In the genomic region with DNA sequence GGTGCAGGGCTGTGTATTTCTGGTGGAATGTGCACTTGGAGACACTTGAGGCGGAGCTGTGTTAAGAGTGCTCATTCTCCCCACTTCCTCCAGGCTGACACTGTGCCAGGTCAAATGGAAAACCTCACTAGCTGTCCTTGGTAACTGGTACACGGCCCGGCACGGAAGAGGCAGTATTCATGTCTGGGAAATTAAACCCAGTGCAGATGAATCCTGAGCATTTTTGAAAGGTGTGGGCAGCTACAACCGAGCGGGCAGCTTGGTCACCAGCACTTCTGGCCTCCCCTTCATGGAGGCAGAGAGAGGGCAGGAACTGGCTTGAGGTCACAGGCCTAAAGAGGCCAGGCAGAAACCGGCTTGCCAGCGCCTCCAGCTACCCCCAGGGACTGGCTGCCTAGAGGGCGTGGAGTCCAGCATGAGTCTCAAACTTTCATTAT, we compare ENCODE assay signal across 9 cellular contexts. TPM values are rescaled to one million over a fixed set of nuclear protein-coding genes. Genes with fewer than 3 reads are reported as not detected.
A peak's percentile ranks its signal among the peaks of the same experiment; 100 is the strongest.
DNase-seq lines count a peak whose midpoint lies in the region; ATAC-seq and TF ChIP-seq lines count a peak whose summit lies in the region.
"Had no signal": no experiment of that assay in that cellular context is flagged by ENCODE, and none has a peak within 500 bp of the region (broad histone marks: within the 10 kb centered on the region; RNA-seq: fewer than 3 reads in every experiment).

No MANE protein-coding gene starts in this region.

- DNase-seq in CD8-positive, alpha-beta memory T cell, result no peak
- DNase-seq in Karpas-422 (no peak), nephron progenitor cell (no peak), NCI-H526 (lab: John Stamatoyannopoulos, UW) (no peak), GM20000 (ENCODE audit: low spot score) (no peak), NCI-H1105 (lab: John Stamatoyannopoulos, UW) (no peak)
- no peak for DNase-seq in central memory CD8-positive, alpha-beta T cell (ENCODE audit: low spot score in 2 of 2)
- DNase-seq: GDM1 had no signal

- H3K79me2 ChIP-seq in Karpas-422 (ENCODE audit: low read length), result peaks cover 42% of the 10 kb centered on the region

- H3K36me3 ChIP-seq in CD8-positive, alpha-beta memory T cell (ENCODE audit: insufficient read depth, low read length), result peaks cover 19% of the 10 kb centered on the region
- peaks cover 25% of the 10 kb centered on the region for H3K36me3 ChIP-seq in Karpas-422 (ENCODE audit: insufficient read depth, low read length)

- H3K4me3 Mint-ChIP-seq in CD8-positive, alpha-beta memory T cell, result peak overlapping the region; percentile 53 to 95 (median 90)
- peak overlapping the region; percentile 78 for H3K4me3 Mint-ChIP-seq in central memory CD8-positive, alpha-beta T cell
- peak overlapping the region; percentile 94 for H3K4me3 Mint-ChIP-seq in nephron progenitor cell

- TF ChIP-seq CTCF in nephron progenitor cell (IDR thresholded peaks at IDR 0.05), result no peak
- no peak for TF ChIP-seq CTCF in GM20000 (IDR thresholded peaks at IDR 0.05; ENCODE audit: extremely low read depth, missing control alignments)

- no peaks in the 10 kb centered on the region for H3K9me3 Mint-ChIP-seq in CD8-positive, alpha-beta memory T cell
- H3K9me3 Mint-ChIP-seq in central memory CD8-positive, alpha-beta T cell, result no peaks in the 10 kb centered on the region
- H3K9me3 Mint-ChIP-seq in nephron progenitor cell, result no peaks in the 10 kb centered on the region

- peaks cover 29 to 38% (median 37%) of the 10 kb centered on the region in 3 donors for H3K4me1 Mint-ChIP-seq in CD8-positive, alpha-beta memory T cell
- peaks cover 19% of the 10 kb centered on the region for H3K4me1 Mint-ChIP-seq in central memory CD8-positive, alpha-beta T cell
- peaks cover 29% of the 10 kb centered on the region for H3K4me1 Mint-ChIP-seq in nephron progenitor cell

- POLR2A ChIA-PET in CD8-positive, alpha-beta memory T cell (lab: Charles Lee), result no interaction called here

- peaks cover 32% of the 10 kb centered on the region for H3K4me1 ChIP-seq in CD8-positive, alpha-beta memory T cell (ENCODE audit: insufficient read depth, low read length)
- H3K4me1 ChIP-seq in Karpas-422 (ENCODE audit: low read length), result peaks cover 39% of the 10 kb centered on the region

- peak overlapping the region; percentile 96 for H3K4me2 ChIP-seq in Karpas-422 (ENCODE audit: low read depth, low read length, poor library complexity, severe bottlenecking)

- no peak overlapping the region for H2AFZ ChIP-seq in Karpas-422 (ENCODE audit: low read length)

- H3K9me2 ChIP-seq in Karpas-422 (replicated peaks; ENCODE audit: insufficient read depth, low read length), result no peaks in the 10 kb centered on the region

- no peak overlapping the region for H3K4me3 ChIP-seq in CD8-positive, alpha-beta memory T cell (ENCODE audit: low read length)
- peak overlapping the region; percentile 76 for H3K4me3 ChIP-seq in Karpas-422 (ENCODE audit: low read length)

- ATAC-seq in central memory CD8-positive, alpha-beta T cell (replicated peaks; ENCODE audit: extremely low read depth, poor library complexity, severe bottlenecking), result no peak
- no peak for ATAC-seq in HG02798 (IDR thresholded peaks at IDR 0.05; ENCODE audit: poor library complexity, unreplicated experiment)

- H3K27me3 ChIP-seq in CD8-positive, alpha-beta memory T cell (ENCODE audit: insufficient read depth, low read length, poor library complexity, severe bottlenecking), result no peaks in the 10 kb centered on the region
- H3K27me3 ChIP-seq in Karpas-422 (ENCODE audit: low read length), result no peaks in the 10 kb centered on the region

- H4K20me1 ChIP-seq in Karpas-422 (ENCODE audit: insufficient read depth, low read depth, low read length), result 0 out of 2 replicates have a peak, but pooled peaks cover 7% of the 10 kb centered on the region

- H3K27ac ChIP-seq in CD8-positive, alpha-beta memory T cell (ENCODE audit: low read depth, low read length), result no peak overlapping the region
- H3K27ac ChIP-seq in Karpas-422 (ENCODE audit: low read length), result 0 out of 2 replicates have a peak overlapping the region, but pooled peaks have one; percentile 5

- peaks cover 4 to 46% (median 18%) of the 10 kb centered on the region in 3 donors for H3K36me3 Mint-ChIP-seq in CD8-positive, alpha-beta memory T cell
- H3K36me3 Mint-ChIP-seq in central memory CD8-positive, alpha-beta T cell (ENCODE audit: insufficient read depth), result peaks cover 24% of the 10 kb centered on the region
- H3K36me3 Mint-ChIP-seq in nephron progenitor cell (ENCODE audit: low read depth), result peaks cover 24% of the 10 kb centered on the region

- H3K9me3 ChIP-seq in CD8-positive, alpha-beta memory T cell (ENCODE audit: low read length), result no peaks in the 10 kb centered on the region
- no peaks in the 10 kb centered on the region for H3K9me3 ChIP-seq in Karpas-422 (ENCODE audit: low read length)

- CTCF ChIA-PET in CD8-positive, alpha-beta memory T cell (lab: Charles Lee), result interaction anchor here (1.3 to 1.7 kb wide), 2 partner anchors 21 to 88 kb away, joined by 3 to 4 read pairs; no protein-coding TSS in a partner anchor

- H3K27me3 Mint-ChIP-seq in CD8-positive, alpha-beta memory T cell, result no peaks in the 10 kb centered on the region
- H3K27me3 Mint-ChIP-seq in central memory CD8-positive, alpha-beta T cell, result no peaks in the 10 kb centered on the region
- H3K27me3 Mint-ChIP-seq in nephron progenitor cell (ENCODE audit: low read depth, poor library complexity), result peaks cover 8% of the 10 kb centered on the region

- H3K27ac Mint-ChIP-seq in CD8-positive, alpha-beta memory T cell, result peak overlapping the region in 3 of 8 donors; percentile 85 to 95 (median 92)
- no peak overlapping the region for H3K27ac Mint-ChIP-seq in central memory CD8-positive, alpha-beta T cell (ENCODE audit: low read depth)
- peak overlapping the region; percentile 64 for H3K27ac Mint-ChIP-seq in nephron progenitor cell

- peak overlapping the region; percentile 80 for H3K9ac ChIP-seq in Karpas-422 (ENCODE audit: low read length)

RNA-seq across cellular contexts. Expression of a gene that starts 1.6 kb away (rescaled TPM):
- total RNA-seq in CD8-positive, alpha-beta memory T cell, result 100 to 1,000 TPM; 109 to 110 TPM
- polyA plus RNA-seq in CD8-positive, alpha-beta memory T cell, result 68.1 TPM
- 141 and 164 TPM in 2 replicates for total RNA-seq in Karpas-422 (2014; rRNA removed; shearing (Covaris generic); ENCODE audit: low replicate concordance)

RNA-seq across cellular contexts. Expression of a gene that starts 48.5 kb away (rescaled TPM):
- 1 to 10 TPM; 2.0 to 2.5 TPM for total RNA-seq in CD8-positive, alpha-beta memory T cell
- polyA plus RNA-seq in CD8-positive, alpha-beta memory T cell, result not detected
- total RNA-seq in Karpas-422 (2014; rRNA removed; shearing (Covaris generic); ENCODE audit: low replicate concordance), result 2.2 and 3.3 TPM in 2 replicates
